ENCODE assay signal across 8 cellular contexts in genomic region chr3:133574260-133574881, GRCh38. TPM values are rescaled to one million over a fixed set of nuclear protein-coding genes. Genes with fewer than 3 reads are reported as not detected.
DNase-seq lines count a peak whose midpoint lies in the region; ATAC-seq and TF ChIP-seq lines count a peak whose summit lies in the region.

No MANE protein-coding gene starts in this region.

- H3K27ac Mint-ChIP-seq in T-helper 17 cell, result peak overlapping the region; percentile 98

- H3K27me3 ChIP-seq in kidney epithelial cell (ENCODE audit: control insufficient read depth, insufficient read depth, low read length), result no peaks in the 10 kb centered on the region

- ATAC-seq in GM18861 (IDR thresholded peaks at IDR 0.05; ENCODE audit: unreplicated experiment) (peak; percentile 27), HG03066 (IDR thresholded peaks at IDR 0.05; ENCODE audit: low read depth, unreplicated experiment) (peak; percentile 20), T-helper 17 cell (peak; percentile 8)

- peaks cover 4% of the 10 kb centered on the region for H3K36me3 ChIP-seq in kidney epithelial cell (ENCODE audit: control insufficient read depth, insufficient read depth, low read length)

- no peak for TF ChIP-seq CTCF in cardiac fibroblast (IDR thresholded peaks at IDR 0.05; ENCODE audit: low read depth, low read length)
- peak; percentile 2 for TF ChIP-seq CTCF in kidney epithelial cell (IDR thresholded peaks at IDR 0.05; ENCODE audit: insufficient read depth, low read length, poor library complexity, severe bottlenecking)

- H3K4me3 Mint-ChIP-seq in T-helper 17 cell, result peak overlapping the region; percentile 92

- no peaks in the 10 kb centered on the region for H3K9me3 ChIP-seq in T-helper 17 cell (ENCODE audit: control insufficient read depth, low read length, poor library complexity, severe bottlenecking)

- peak; percentile 37 to 64 (median 60) for DNase-seq in T-helper 17 cell
- peak; percentile 75 to 77 for DNase-seq in cardiac fibroblast (ENCODE audit: low read depth in 2 of 2)
- DNase-seq in kidney epithelial cell (ENCODE audit: low read depth), result no peak
- DNase-seq in stimulated activated CD4-positive, alpha-beta T cell treated with anti-CD3 and anti-CD28 coated beads, Interleukin-1b, Interleukin-23, amount 100 ng/mL, for 48 hours, result peak; percentile 81
- DNase-seq in hypothalamus (lab: John Stamatoyannopoulos, UW), result no peak
- no peak for DNase-seq in SKM-1 treated with dmso at 0.1 percent for 144 hours (lab: John Stamatoyannopoulos, UW; ENCODE audit: unreplicated experiment)

- H3K4me3 ChIP-seq in cardiac fibroblast (replicated peaks in 1 of 2; ENCODE audit: low read depth in 2 of 2, low read length in 2 of 2) (peak overlapping the region; percentile 74 to 76), kidney epithelial cell (ENCODE audit: low read depth, low read length) (peak overlapping the region; percentile 92)

- peaks cover 50% of the 10 kb centered on the region for H3K4me1 Mint-ChIP-seq in T-helper 17 cell

- no peaks in the 10 kb centered on the region for H3K27me3 Mint-ChIP-seq in T-helper 17 cell

- peaks cover 6% of the 10 kb centered on the region for H3K36me3 Mint-ChIP-seq in T-helper 17 cell (ENCODE audit: low read depth)

RNA-seq across cellular contexts. Expression of gene CDV3, which starts 0.9 kb away (rescaled TPM):
- 100 to 1,000 TPM; 196 to 239 TPM for total RNA-seq in T-helper 17 cell
- total RNA-seq in kidney epithelial cell, result 207 and 244 TPM in 2 replicates

Comparison
In these comparisons a context has a peak if more than half of its experiments do, and no peak if none do; other contexts are left out.
1. DNase-seq: peak in T-helper 17 cell (3 of 3), cardiac fibroblast (2 of 2) and stimulated activated CD4-positive, alpha-beta T cell treated with anti-CD3 and anti-CD28 coated beads, Interleukin-1b, Interleukin-23, amount 100 ng/mL, for 48 hours (single experiment); none in kidney epithelial cell (single experiment), hypothalamus (0 of 51) and SKM-1 treated with dmso at 0.1 percent for 144 hours (single experiment).
2. Peak in every context shown above with its lines, with median percentiles within 50 percentile points of each other: ATAC-seq.